22 cellular contexts compared by ENCODE assay signal in the genomic region with DNA sequence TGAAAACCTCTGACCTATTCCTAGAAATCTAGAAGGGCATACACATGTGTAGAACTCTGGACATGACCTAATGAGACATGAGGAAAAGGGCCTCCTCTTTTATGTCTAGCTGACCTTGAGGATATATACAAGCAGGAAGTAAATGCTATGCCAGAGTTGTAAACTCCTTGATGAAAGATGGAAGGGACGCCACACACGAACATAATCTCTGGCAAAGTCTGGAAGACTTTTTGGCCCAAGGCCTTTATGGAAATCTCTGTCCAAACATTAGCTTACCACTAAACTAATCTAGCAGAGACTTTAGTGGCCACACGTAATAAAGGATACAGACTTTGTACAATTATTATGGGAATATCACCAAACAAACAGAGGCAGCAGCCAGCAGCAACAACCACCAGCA.
DNase-seq lines count a peak whose midpoint lies in the region; ATAC-seq and TF ChIP-seq lines count a peak whose summit lies in the region.
"Had no signal": no experiment of that assay in that cellular context is flagged by ENCODE, and none has a peak within 500 bp of the region (broad histone marks: within the 10 kb centered on the region; RNA-seq: fewer than 3 reads in every experiment).

No MANE protein-coding gene starts in this region.

- POLR2A ChIA-PET in Caco-2 (lab: Charles Lee) = no interaction called here

- H3K9me3 Mint-ChIP-seq in Calu3 (ENCODE audit: low read depth, unreplicated experiment) = no peaks in the 10 kb centered on the region
- H3K9me3 Mint-ChIP-seq in Caco-2 (ENCODE audit: unreplicated experiment) = no peaks in the 10 kb centered on the region
- H3K9me3 Mint-ChIP-seq: T-helper 1 cell treated with Interleukin-12 subunit alpha and Interleukin-12 subunit beta and Interleukin-4 antibody, amounts not matched to agents 30 μg/mL and 1 μg/mL, for 36 hours had no signal

- H3K36me3 ChIP-seq in mucosa of descending colon (ENCODE audit: low read depth) = no peaks in the 10 kb centered on the region
- no peaks in the 10 kb centered on the region for H3K36me3 ChIP-seq in Caco-2 (ENCODE audit: control insufficient read depth, insufficient read depth, low read length)
- H3K36me3 ChIP-seq: SJSA1 had no signal

- H3K4me1 ChIP-seq in mucosa of descending colon (ENCODE audit: low read depth) = no peaks in the 10 kb centered on the region
- H3K4me1 ChIP-seq in Caco-2 = no peaks in the 10 kb centered on the region
- H3K4me1 ChIP-seq: SJSA1 had no signal

- no peaks in the 10 kb centered on the region for H3K9me3 ChIP-seq in mucosa of descending colon
- H3K9me3 ChIP-seq in Caco-2 = no peaks in the 10 kb centered on the region
- H3K9me3 ChIP-seq: SJSA1 had no signal

- no TSS peak for BruUV-seq in Calu3 (replicated peaks; lab: Mats Ljungman, UMichigan)
- BruUV-seq in Caco-2 (replicated peaks; lab: Mats Ljungman, UMichigan) = no TSS peak

- H3K27ac Mint-ChIP-seq in Calu3 (ENCODE audit: unreplicated experiment) (peak overlapping the region; percentile 20), Caco-2 (ENCODE audit: unreplicated experiment) (no peak overlapping the region)
- H3K27ac Mint-ChIP-seq: HFFc6; T-helper 1 cell treated with Interleukin-12 subunit alpha and Interleukin-12 subunit beta and Interleukin-4 antibody, amounts not matched to agents 30 μg/mL and 1 μg/mL, for 36 hours had no signal

- no peaks in the 10 kb centered on the region for H3K27me3 ChIP-seq in Caco-2 (replicated peaks; ENCODE audit: control insufficient read depth, insufficient read depth, low read length)
- H3K27me3 ChIP-seq: SJSA1 had no signal

- no peak for DNase-seq in Calu3
- DNase-seq in LNCaP clone FGC (ENCODE audit: low read depth) = peak; percentile 94
- DNase-seq in mucosa of descending colon = peak in 1 of 3 donors; percentile 48
- no peak for DNase-seq in A172 (ENCODE audit: low spot score)
- no peak for DNase-seq in Caco-2
- DNase-seq: 8988T, DMS79, GOT3, HFFc6, KG1, MV-4-11, NCI-H1694, NCI-H2081 treated with DMSO at 0.1 percent for 48 hours, NCI-H2171 treated with DMSO at 0.1 percent for 48 hours, NCI-H524 treated with DMSO at 0.1 percent for 48 hours had no signal

- H3K4me1 Mint-ChIP-seq in Calu3 (ENCODE audit: low read depth, unreplicated experiment) (peaks cover 15% of the 10 kb centered on the region), Caco-2 (ENCODE audit: low read depth, unreplicated experiment) (no peaks in the 10 kb centered on the region)

- CTCF ChIA-PET in Calu3 (lab: Charles Lee) = no interaction called here
- CTCF ChIA-PET in Caco-2 (lab: Charles Lee) = interaction anchor here (1.1 kb wide), 1 partner anchor 352 kb away, joined by 3 read pairs; no protein-coding TSS in a partner anchor

- intact Hi-C loops in Calu3 (cut with micrococcal nuclease; ENCODE audit: unreplicated experiment) = no loop called here
- intact Hi-C loops in mucosa of descending colon (cut with DNase I, micrococcal nuclease) = no loop called here
- intact Hi-C loops in Caco-2 (cut with micrococcal nuclease; ENCODE audit: unreplicated experiment) = no loop called here

- H3K27ac ChIP-seq in VCaP = peak overlapping the region; percentile 38
- H3K27ac ChIP-seq: C4-2B, HL-60, SJSA1 had no signal

- TF ChIP-seq CTCF in Calu3 (IDR thresholded peaks at IDR 0.05; ENCODE audit: unreplicated experiment) (no peak), LNCaP clone FGC (IDR thresholded peaks at IDR 0.05; ENCODE audit: control insufficient read depth, extremely low read depth, insufficient read depth) (no peak), VCaP (conservative IDR thresholded peaks at IDR 0.05) (no peak), mucosa of descending colon (IDR thresholded peaks at IDR 0.05) (no peak), Caco-2 (IDR thresholded peaks at IDR 0.05; ENCODE audit: insufficient read depth in 1 of 2, low read depth in 1 of 2, low read length in 1 of 2, severe bottlenecking in 1 of 2, unreplicated experiment in 1 of 2) (no peak)

- H3K27me3 Mint-ChIP-seq in Calu3 (ENCODE audit: unreplicated experiment) = no peaks in the 10 kb centered on the region
- peaks cover under 1% of the 10 kb centered on the region for H3K27me3 Mint-ChIP-seq in Caco-2 (ENCODE audit: insufficient read depth, unreplicated experiment)

- ATAC-seq in mucosa of descending colon = peak; percentile 92
- ATAC-seq in HG03097 (IDR thresholded peaks at IDR 0.05; ENCODE audit: low FRiP score, unreplicated experiment) = no peak
- ATAC-seq in GM18870 (IDR thresholded peaks at IDR 0.05; ENCODE audit: unreplicated experiment) = no peak

- no peak overlapping the region for H3K4me3 Mint-ChIP-seq in Calu3 (ENCODE audit: low read depth, unreplicated experiment)
- no peak overlapping the region for H3K4me3 Mint-ChIP-seq in Caco-2 (ENCODE audit: unreplicated experiment)
- H3K4me3 Mint-ChIP-seq: HFFc6; T-helper 1 cell treated with Interleukin-12 subunit alpha and Interleukin-12 subunit beta and Interleukin-4 antibody, amounts not matched to agents 30 μg/mL and 1 μg/mL, for 36 hours had no signal

- H3K36me3 Mint-ChIP-seq in Calu3 (ENCODE audit: insufficient read depth, unreplicated experiment) (no peaks in the 10 kb centered on the region), Caco-2 (ENCODE audit: insufficient read depth, unreplicated experiment) (no peaks in the 10 kb centered on the region)

- no peak overlapping the region for H3K4me3 ChIP-seq in LNCaP clone FGC (ENCODE audit: low read depth, low read length)
- H3K4me3 ChIP-seq in mucosa of descending colon = no peak overlapping the region
- no peak overlapping the region for H3K4me3 ChIP-seq in Caco-2 (ENCODE audit: low read depth, low read length)
- H3K4me3 ChIP-seq: SJSA1 had no signal
